Comparison of ENCODE assay signal across 31 cellular contexts in the genomic region with DNA sequence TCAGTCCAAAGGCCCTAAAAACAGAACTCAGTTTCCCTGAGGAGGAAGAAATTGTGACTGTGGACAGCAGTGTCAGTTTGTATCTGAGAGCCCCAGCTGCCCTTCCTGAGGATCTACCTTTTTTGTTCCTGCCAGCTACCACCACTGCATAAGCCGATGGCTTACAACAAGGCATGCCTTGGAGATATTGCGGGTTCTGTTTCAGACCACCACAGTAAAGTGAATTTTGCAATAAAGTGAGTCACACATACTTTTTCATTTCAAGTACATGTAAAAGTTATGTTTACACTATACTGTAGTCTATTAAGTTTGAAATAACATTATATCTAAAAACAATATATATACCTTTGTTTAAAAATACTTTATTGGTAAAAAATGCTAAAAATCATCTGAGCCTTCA. TPM values are rescaled to one million over a fixed set of nuclear protein-coding genes. Genes with fewer than 3 reads are reported as not detected.
"Had no signal": no experiment of that assay in that cellular context is flagged by ENCODE, and none has a peak within 500 bp of the region (broad histone marks: within the 10 kb centered on the region; RNA-seq: fewer than 3 reads in every experiment).

No MANE protein-coding gene starts in this region.

- H3K4me3 ChIP-seq: body of pancreas, cardiac muscle cell, hepatocyte, left ventricle myocardium inferior, neural progenitor cell, smooth muscle cell, stomach, vagina had no signal

- H3K27ac Mint-ChIP-seq: activated CD4-positive, alpha-beta memory T cell treated with anti-CD3 and anti-CD28 coated beads, Interleukin-2, amount 10 ng/mL, durations not matched to agents 7 days and 5 days; activated CD4-positive, alpha-beta T cell treated with anti-CD3 and anti-CD28 coated beads, Interleukin-2, amount 10 ng/mL, durations not matched to agents 24 days and 14 days; activated naive CD4-positive, alpha-beta T cell treated with anti-CD3 and anti-CD28 coated beads, Interleukin-2, amount 10 ng/mL, durations not matched to agents 7 days and 5 days; mesothelial cell of epicardium; naive thymus-derived CD8-positive, alpha-beta T cell; neural progenitor cell; stimulated activated memory B cell treated with anti-CD40 and anti-IgM and Interleukin-4, amounts not matched to agents 10 μg/mL and 1 μg/mL and 100 μg/mL, for 72 hours; type B pancreatic cell had no signal

- H3K27me3 Mint-ChIP-seq: activated CD4-positive, alpha-beta T cell treated with anti-CD3 and anti-CD28 coated beads, Interleukin-2, amount 10 ng/mL, durations not matched to agents 24 days and 14 days; naive thymus-derived CD8-positive, alpha-beta T cell; type B pancreatic cell had no signal

- H3K4me1 ChIP-seq: body of pancreas, neural progenitor cell had no signal

- H3K4me2 ChIP-seq: hepatocyte, neural progenitor cell, smooth muscle cell had no signal

- H2AFZ ChIP-seq: hepatocyte, neural progenitor cell had no signal

- DNase-seq: activated CD4-positive, alpha-beta memory T cell treated with anti-CD3 and anti-CD28 coated beads, Interleukin-2, amount 10 ng/mL, durations not matched to agents 7 days and 5 days; activated CD4-positive, alpha-beta T cell treated with anti-CD3 and anti-CD28 coated beads, Interleukin-2, amount 10 ng/mL, durations not matched to agents 24 days and 14 days; activated effector memory CD4-positive, alpha-beta T cell treated with anti-CD3 and anti-CD28 coated beads, Interleukin-2, amount 50 U/mL, for 16 hours; activated naive CD4-positive, alpha-beta T cell treated with anti-CD3 and anti-CD28 coated beads, Interleukin-2, amount 10 ng/mL, durations not matched to agents 7 days and 5 days; anterior cingulate cortex; body of pancreas; effector memory CD4-positive, alpha-beta T cell; glutamatergic neuron; left ventricle myocardium inferior; naive thymus-derived CD8-positive, alpha-beta T cell; posterior cingulate gyrus; stimulated activated CD4-positive, alpha-beta T cell treated with anti-CD3 and anti-CD28 coated beads, Interleukin-15, amount 100 ng/mL, for 24 hours; stomach had no signal

- H3K27ac ChIP-seq: body of pancreas, cardiac muscle cell, hepatocyte, left ventricle myocardium inferior, neural progenitor cell, stomach, vagina, VCaP had no signal

- H3K36me3 Mint-ChIP-seq: activated naive CD4-positive, alpha-beta T cell treated with anti-CD3 and anti-CD28 coated beads, Interleukin-2, amount 10 ng/mL, durations not matched to agents 7 days and 5 days; mesothelial cell of epicardium; naive thymus-derived CD8-positive, alpha-beta T cell; neural progenitor cell; stimulated activated memory B cell treated with anti-CD40 and anti-IgM and Interleukin-4, amounts not matched to agents 10 μg/mL and 1 μg/mL and 100 μg/mL, for 72 hours; type B pancreatic cell had no signal

- ATAC-seq: activated CD4-positive, CD25-positive, alpha-beta regulatory T cell treated with anti-CD3 and anti-CD28 coated beads, Interleukin-2, amount 50 U/mL, for 24 hours; body of pancreas; esophagus mucosa; naive thymus-derived CD8-positive, alpha-beta T cell; sciatic nerve; stimulated activated memory B cell treated with anti-CD40 and anti-IgM and Interleukin-4, amounts not matched to agents 10 μg/mL and 1 μg/mL and 100 μg/mL, for 72 hours had no signal

- H3K4me1 Mint-ChIP-seq: activated CD4-positive, alpha-beta memory T cell treated with anti-CD3 and anti-CD28 coated beads, Interleukin-2, amount 10 ng/mL, durations not matched to agents 7 days and 5 days; activated CD4-positive, alpha-beta T cell treated with anti-CD3 and anti-CD28 coated beads, Interleukin-2, amount 10 ng/mL, durations not matched to agents 24 days and 14 days; activated naive CD4-positive, alpha-beta T cell treated with anti-CD3 and anti-CD28 coated beads, Interleukin-2, amount 10 ng/mL, durations not matched to agents 7 days and 5 days; neural progenitor cell had no signal

- H3K9me3 Mint-ChIP-seq: activated CD4-positive, alpha-beta memory T cell treated with anti-CD3 and anti-CD28 coated beads, Interleukin-2, amount 10 ng/mL, durations not matched to agents 7 days and 5 days; activated CD4-positive, alpha-beta T cell treated with anti-CD3 and anti-CD28 coated beads, Interleukin-2, amount 10 ng/mL, durations not matched to agents 24 days and 14 days; activated naive CD4-positive, alpha-beta T cell treated with anti-CD3 and anti-CD28 coated beads, Interleukin-2, amount 10 ng/mL, durations not matched to agents 7 days and 5 days; naive thymus-derived CD8-positive, alpha-beta T cell; neural progenitor cell; stimulated activated memory B cell treated with anti-CD40 and anti-IgM and Interleukin-4, amounts not matched to agents 10 μg/mL and 1 μg/mL and 100 μg/mL, for 72 hours; type B pancreatic cell had no signal

- H3K9me3 ChIP-seq: body of pancreas, stomach, vagina had no signal

- H3K36me3 ChIP-seq: cardiac muscle cell, left ventricle myocardium inferior, neural progenitor cell, stomach, vagina had no signal

- H3K79me2 ChIP-seq: hepatocyte had no signal

- H3K4me3 Mint-ChIP-seq: activated CD4-positive, alpha-beta memory T cell treated with anti-CD3 and anti-CD28 coated beads, Interleukin-2, amount 10 ng/mL, durations not matched to agents 7 days and 5 days; activated CD4-positive, alpha-beta T cell treated with anti-CD3 and anti-CD28 coated beads, Interleukin-2, amount 10 ng/mL, durations not matched to agents 24 days and 14 days; activated naive CD4-positive, alpha-beta T cell treated with anti-CD3 and anti-CD28 coated beads, Interleukin-2, amount 10 ng/mL, durations not matched to agents 7 days and 5 days; mesothelial cell of epicardium; naive thymus-derived CD8-positive, alpha-beta T cell; neural progenitor cell; stimulated activated memory B cell treated with anti-CD40 and anti-IgM and Interleukin-4, amounts not matched to agents 10 μg/mL and 1 μg/mL and 100 μg/mL, for 72 hours; type B pancreatic cell had no signal

RNA-seq across cellular contexts. Expression of gene CST4, which starts 41.5 kb away (rescaled TPM):
- total RNA-seq: activated CD4-positive, alpha-beta memory T cell treated with anti-CD3 and anti-CD28 coated beads, Interleukin-2, amount 10 ng/mL, durations not matched to agents 7 days and 5 days; activated CD4-positive, alpha-beta T cell treated with anti-CD3 and anti-CD28 coated beads, Interleukin-2, amount 10 ng/mL, durations not matched to agents 24 days and 14 days; body of pancreas; cardiac muscle cell; dermis microvascular lymphatic vessel endothelial cell; endothelial cell of umbilical vein; esophagus mucosa; frontal cortex; left ventricle myocardium inferior; lung microvascular endothelial cell; mesothelial cell of epicardium; naive thymus-derived CD8-positive, alpha-beta T cell; omental fat pad; sciatic nerve; smooth muscle cell; stomach; temporal lobe; vagina had no signal

RNA-seq across cellular contexts. Expression of gene CST9, which starts 41.6 kb away (rescaled TPM):
- total RNA-seq: activated CD4-positive, alpha-beta memory T cell treated with anti-CD3 and anti-CD28 coated beads, Interleukin-2, amount 10 ng/mL, durations not matched to agents 7 days and 5 days; activated CD4-positive, alpha-beta T cell treated with anti-CD3 and anti-CD28 coated beads, Interleukin-2, amount 10 ng/mL, durations not matched to agents 24 days and 14 days; cardiac muscle cell; dermis microvascular lymphatic vessel endothelial cell; endothelial cell of umbilical vein; esophagus mucosa; frontal cortex; hepatocyte; left ventricle myocardium inferior; mesothelial cell of epicardium; naive thymus-derived CD8-positive, alpha-beta T cell; sciatic nerve; smooth muscle cell; stomach; temporal lobe; vagina had no signal
